1 cellular context compared by ENCODE assay signal in the genomic region with DNA sequence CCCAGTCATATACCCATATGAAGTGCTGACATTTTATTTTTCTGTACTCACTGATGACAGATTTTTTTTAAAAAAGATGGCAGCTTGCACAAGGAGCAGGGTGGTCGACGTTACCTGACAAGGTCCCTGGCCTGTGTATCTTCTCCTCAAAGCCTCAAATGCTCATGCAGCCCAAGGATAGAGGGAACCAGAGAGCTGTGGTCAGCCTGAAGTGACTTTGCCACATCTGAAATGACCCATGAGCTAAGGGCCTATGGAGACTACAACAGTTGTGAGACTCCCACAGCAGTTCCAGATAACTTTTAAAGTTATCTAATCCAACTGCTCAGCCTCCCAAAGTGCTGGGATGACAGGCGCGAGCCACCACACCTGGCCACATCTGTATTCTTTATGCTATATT.
TF ChIP-seq lines count a peak whose summit lies in the region.

No MANE protein-coding gene starts in this region.

TF ChIP-seq in SK-N-SH, 30 proteins besides CTCF, POLR2A, EP300 and RAD21 (continued from another document):
- no peak for TF ChIP-seq MEF2A (IDR thresholded peaks at IDR 0.05; ENCODE audit: borderline replicate concordance, low read depth)
TF ChIP-seq in SK-N-SH: peak in this region for 0.
